ENCODE assay signal across 8 cellular contexts in the genomic region with DNA sequence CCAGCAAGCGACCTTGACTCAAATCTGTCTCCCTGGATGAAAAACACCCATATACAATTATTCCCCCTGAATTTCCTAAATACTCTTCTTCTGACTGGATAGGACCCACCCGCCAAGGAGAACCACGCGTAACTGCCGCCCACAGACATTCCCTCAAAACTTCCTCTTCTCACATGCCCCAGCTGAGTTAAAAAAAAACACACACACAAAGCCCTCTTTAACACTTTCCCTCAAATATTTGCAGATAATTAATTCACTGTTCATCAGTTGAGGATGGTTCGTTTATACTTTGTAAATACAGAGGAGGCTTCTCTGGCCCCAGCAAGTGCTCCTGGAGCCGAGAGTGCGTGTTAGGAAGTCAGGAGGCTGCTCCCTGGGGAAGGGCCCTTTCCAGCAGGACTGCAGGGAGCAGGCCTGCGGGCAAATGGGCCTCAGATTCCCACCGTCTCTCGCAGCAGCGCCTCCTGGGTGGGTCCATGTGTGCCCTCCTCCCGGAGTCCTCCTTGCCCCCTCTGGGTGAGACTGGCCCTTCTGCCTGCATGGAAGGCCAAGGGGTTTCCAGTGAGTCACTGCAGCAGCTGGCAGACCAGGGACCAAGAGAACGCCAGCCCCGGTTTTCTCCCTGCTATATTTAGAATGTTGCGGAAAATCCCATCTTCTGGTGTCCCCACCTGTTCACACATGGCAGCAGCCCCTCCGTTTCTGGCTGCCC. TPM values are rescaled to one million over a fixed set of nuclear protein-coding genes. Genes with fewer than 3 reads are reported as not detected.
DNase-seq lines count a peak whose midpoint lies in the region; ATAC-seq lines count a peak whose summit lies in the region.

No MANE protein-coding gene starts in this region.

- H2AFZ ChIP-seq in ACC112 (ENCODE audit: low read length, unreplicated experiment): peak overlapping the region; percentile 34

- intact Hi-C loops in left ventricle myocardium superior (cut with micrococcal nuclease): no loop called here

- peaks cover 12% of the 10 kb centered on the region; the same call in 1 of the 2 replicates for H3K36me3 ChIP-seq in ACC112 (ENCODE audit: insufficient read depth, low read length)

- H3K79me2 ChIP-seq in ACC112 (ENCODE audit: control insufficient read depth, insufficient read depth, low read length, unreplicated experiment): peaks cover 23% of the 10 kb centered on the region

- peak overlapping the region; percentile 61 for H3K27ac ChIP-seq in ACC112 (ENCODE audit: low read depth, low read length)

- peak overlapping the region; percentile 1; the same call in 1 of the 2 replicates for H3K4me3 ChIP-seq in ACC112 (ENCODE audit: low read depth, low read length)

- H3K27me3 ChIP-seq in ACC112 (ENCODE audit: insufficient read depth, low read length): no peaks in the 10 kb centered on the region

- peaks cover 33% of the 10 kb centered on the region for H3K4me1 ChIP-seq in ACC112 (ENCODE audit: control insufficient read depth, insufficient read depth, low read length, unreplicated experiment)

- DNase-seq in T1000 (lab: John Stamatoyannopoulos, UW): peak; percentile 78
- DNase-seq in left ventricle myocardium superior: peak; percentile 76
- DNase-seq in stromal cell of bone marrow (ENCODE audit: low read depth): peak; percentile 51
- DNase-seq in KG1 (lab: John Stamatoyannopoulos, UW): no peak

- peak; percentile 44 for ATAC-seq in HG02798 (IDR thresholded peaks at IDR 0.05; ENCODE audit: poor library complexity, unreplicated experiment)
- peak; percentile 58 for ATAC-seq in left ventricle myocardium superior
- no peak for ATAC-seq in GM19395 (IDR thresholded peaks at IDR 0.05; ENCODE audit: unreplicated experiment)
- no peak for ATAC-seq in GM21515 (IDR thresholded peaks at IDR 0.05; ENCODE audit: unreplicated experiment)

RNA-seq across cellular contexts. Expression of gene MGLL, which starts 46.8 kb away (rescaled TPM):
- 94.3 TPM for total RNA-seq in left ventricle myocardium superior

Comparison
In these comparisons a context has a peak if more than half of its experiments do, and no peak if none do; other contexts are left out.
1. ATAC-seq: peak in HG02798 (single experiment) and left ventricle myocardium superior (single experiment); none in GM19395 (single experiment) and GM21515 (single experiment).